In the genomic region with DNA sequence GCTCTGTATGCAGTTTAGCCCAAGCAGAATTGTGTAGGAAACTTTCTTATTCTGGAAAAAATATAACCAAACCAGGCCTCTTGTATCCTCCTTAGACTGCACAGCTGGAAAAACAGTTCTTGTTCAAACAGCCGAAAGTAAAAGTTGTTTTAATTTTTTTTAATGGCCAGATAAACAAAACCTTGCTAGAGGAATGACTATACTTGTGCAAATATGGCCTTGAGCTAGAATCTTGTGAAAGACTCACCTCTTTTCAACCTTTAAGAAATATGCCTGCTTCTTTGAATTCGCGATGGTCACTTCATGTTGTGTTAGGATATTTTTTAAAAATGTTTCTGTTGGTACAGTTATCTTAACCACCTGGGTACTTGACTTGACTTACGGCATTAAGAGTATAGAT, we compare ENCODE assay signal across 18 cellular contexts.
A peak's percentile ranks its signal among the peaks of the same experiment; 100 is the strongest.
DNase-seq lines count a peak whose midpoint lies in the region; TF ChIP-seq lines count a peak whose summit lies in the region.
"Had no signal": no experiment of that assay in that cellular context is flagged by ENCODE, and none has a peak within 500 bp of the region (broad histone marks: within the 10 kb centered on the region; RNA-seq: fewer than 3 reads in every experiment).

No MANE protein-coding gene starts in this region.

- TF ChIP-seq CTCF in choroid plexus epithelial cell (conservative IDR thresholded peaks at IDR 0.05; ENCODE audit: low read depth, low read length) (no peak), osteocyte (IDR thresholded peaks at IDR 0.05) (no peak), uterus (IDR thresholded peaks at IDR 0.05) (no peak)

- peak overlapping the region; percentile 23 to 42 for H3K27ac ChIP-seq in uterus
- H3K27ac ChIP-seq: 22Rv1, BLaER1 had no signal

- H3K4me3 ChIP-seq in choroid plexus epithelial cell (ENCODE audit: low read depth, low read length) (no peak overlapping the region), uterus (no peak overlapping the region)
- H3K4me3 ChIP-seq: BLaER1 had no signal

- peak; percentile 42 for DNase-seq in DMS79 treated with DMSO at 0.1 percent for 48 hours (lab: John Stamatoyannopoulos, UW)
- DNase-seq in DMS79 (lab: John Stamatoyannopoulos, UW) = no peak
- DNase-seq in choroid plexus epithelial cell (ENCODE audit: low read depth) = peak; percentile 40
- DNase-seq in osteocyte (ENCODE audit: extremely low spot score, unreplicated experiment) = no peak
- DNase-seq in uterus = no peak
- no peak for DNase-seq in NOMO-1 treated with DMSO at 0.1 percent for 48 hours (lab: John Stamatoyannopoulos, UW; ENCODE audit: unreplicated experiment)
- DNase-seq in COLO829 (ENCODE audit: low spot score) = no peak
- DNase-seq in NCI-H2171 treated with DMSO at 0.1 percent for 48 hours (lab: John Stamatoyannopoulos, UW) = no peak
- DNase-seq: DMS 273 treated with DMSO at 0.1 percent for 48 hours, HFFc6, Karpas-422, NCI-H1105 treated with DMSO at 0.1 percent for 48 hours, NCI-H187 treated with DMSO at 0.1 percent for 48 hours, NCI-H510A, OCI-M1, RPMI8226 had no signal

- intact Hi-C loops in uterus (cut with DNase I; ENCODE audit: low total_unique reads) = no loop called here

- no peaks in the 10 kb centered on the region for H3K27me3 Mint-ChIP-seq in osteocyte (ENCODE audit: unreplicated experiment)

- H3K36me3 ChIP-seq in uterus = no peaks in the 10 kb centered on the region
- H3K36me3 ChIP-seq: BLaER1 had no signal

- no peak for TF ChIP-seq POLR2A in uterus (IDR thresholded peaks at IDR 0.05)

- H3K4me1 ChIP-seq in uterus = no peaks in the 10 kb centered on the region
- H3K4me1 ChIP-seq: BLaER1 had no signal

- no peaks in the 10 kb centered on the region for H3K9me3 ChIP-seq in uterus
- H3K9me3 ChIP-seq: BLaER1 had no signal

- no peaks in the 10 kb centered on the region for H3K27me3 ChIP-seq in uterus
- H3K27me3 ChIP-seq: BLaER1 had no signal

- peaks cover 47% of the 10 kb centered on the region for H3K4me1 Mint-ChIP-seq in osteocyte (ENCODE audit: unreplicated experiment)

- peak overlapping the region; percentile 64 for H3K27ac Mint-ChIP-seq in osteocyte (ENCODE audit: unreplicated experiment)
- H3K27ac Mint-ChIP-seq: HFFc6 had no signal

- H3K4me3 Mint-ChIP-seq in osteocyte (ENCODE audit: unreplicated experiment) = no peak overlapping the region
- H3K4me3 Mint-ChIP-seq: HFFc6 had no signal

- no peaks in the 10 kb centered on the region for H3K36me3 Mint-ChIP-seq in osteocyte (ENCODE audit: unreplicated experiment)

- no peaks in the 10 kb centered on the region for H3K9me3 Mint-ChIP-seq in osteocyte (ENCODE audit: unreplicated experiment)

Comparison
In these comparisons a context has a peak if more than half of its experiments do, and no peak if none do; other contexts are left out.
1. DNase-seq: peak in DMS79 treated with DMSO at 0.1 percent for 48 hours (single experiment) and choroid plexus epithelial cell (single experiment); none in DMS79 (single experiment), osteocyte (single experiment), uterus (0 of 2), NOMO-1 treated with DMSO at 0.1 percent for 48 hours (single experiment), COLO829 (single experiment) and NCI-H2171 treated with DMSO at 0.1 percent for 48 hours (single experiment).